1 cellular context compared by ENCODE assay signal in the genomic region with DNA sequence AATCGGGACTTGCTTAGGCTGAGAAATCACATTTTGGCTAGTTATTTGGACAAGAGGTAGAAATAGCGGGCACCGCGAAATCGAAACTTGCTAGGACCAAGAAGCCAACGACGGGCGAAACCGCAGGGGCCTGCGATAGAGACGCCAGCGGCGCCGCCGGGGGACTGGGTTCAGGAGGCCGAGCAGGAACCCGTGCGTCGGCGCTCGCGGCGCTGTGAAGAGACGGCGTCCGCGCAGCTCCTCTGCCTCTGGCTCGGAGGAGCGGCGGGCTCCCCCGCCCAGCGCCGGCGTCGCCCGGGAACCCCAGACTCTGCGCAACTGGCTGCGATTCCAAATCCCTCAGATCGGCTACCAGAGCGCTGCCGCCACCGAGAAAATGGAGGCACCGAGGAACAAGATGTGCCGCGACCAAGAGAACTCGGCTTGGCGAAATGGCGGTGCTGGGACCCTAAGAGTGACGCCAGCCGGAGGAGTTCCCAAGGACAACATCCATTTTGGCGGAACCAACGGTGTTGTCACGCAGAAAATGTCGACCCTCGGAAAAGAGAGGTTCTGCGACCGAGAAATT.
TF ChIP-seq lines count a peak whose summit lies in the region.

No MANE protein-coding gene starts in this region.

TF ChIP-seq in GM12878, 131 proteins besides CTCF, POLR2A, EP300 and RAD21 (continued from another document):
- TF ChIP-seq, protein P1, sequence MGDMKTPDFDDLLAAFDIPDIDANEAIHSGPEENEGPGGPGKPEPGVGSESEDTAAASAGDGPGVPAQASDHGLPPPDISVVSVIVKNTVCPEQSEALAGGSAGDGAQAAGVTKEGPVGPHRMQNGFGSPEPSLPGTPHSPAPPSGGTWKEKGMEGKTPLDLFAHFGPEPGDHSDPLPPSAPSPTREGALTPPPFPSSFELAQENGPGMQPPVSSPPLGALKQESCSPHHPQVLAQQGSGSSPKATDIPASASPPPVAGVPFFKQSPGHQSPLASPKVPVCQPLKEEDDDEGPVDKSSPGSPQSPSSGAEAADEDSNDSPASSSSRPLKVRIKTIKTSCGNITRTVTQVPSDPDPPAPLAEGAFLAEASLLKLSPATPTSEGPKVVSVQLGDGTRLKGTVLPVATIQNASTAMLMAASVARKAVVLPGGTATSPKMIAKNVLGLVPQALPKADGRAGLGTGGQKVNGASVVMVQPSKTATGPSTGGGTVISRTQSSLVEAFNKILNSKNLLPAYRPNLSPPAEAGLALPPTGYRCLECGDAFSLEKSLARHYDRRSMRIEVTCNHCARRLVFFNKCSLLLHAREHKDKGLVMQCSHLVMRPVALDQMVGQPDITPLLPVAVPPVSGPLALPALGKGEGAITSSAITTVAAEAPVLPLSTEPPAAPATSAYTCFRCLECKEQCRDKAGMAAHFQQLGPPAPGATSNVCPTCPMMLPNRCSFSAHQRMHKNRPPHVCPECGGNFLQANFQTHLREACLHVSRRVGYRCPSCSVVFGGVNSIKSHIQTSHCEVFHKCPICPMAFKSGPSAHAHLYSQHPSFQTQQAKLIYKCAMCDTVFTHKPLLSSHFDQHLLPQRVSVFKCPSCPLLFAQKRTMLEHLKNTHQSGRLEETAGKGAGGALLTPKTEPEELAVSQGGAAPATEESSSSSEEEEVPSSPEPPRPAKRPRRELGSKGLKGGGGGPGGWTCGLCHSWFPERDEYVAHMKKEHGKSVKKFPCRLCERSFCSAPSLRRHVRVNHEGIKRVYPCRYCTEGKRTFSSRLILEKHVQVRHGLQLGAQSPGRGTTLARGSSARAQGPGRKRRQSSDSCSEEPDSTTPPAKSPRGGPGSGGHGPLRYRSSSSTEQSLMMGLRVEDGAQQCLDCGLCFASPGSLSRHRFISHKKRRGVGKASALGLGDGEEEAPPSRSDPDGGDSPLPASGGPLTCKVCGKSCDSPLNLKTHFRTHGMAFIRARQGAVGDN (IDR thresholded peaks at IDR 0.05): no peak
- TF ChIP-seq, protein P2, sequence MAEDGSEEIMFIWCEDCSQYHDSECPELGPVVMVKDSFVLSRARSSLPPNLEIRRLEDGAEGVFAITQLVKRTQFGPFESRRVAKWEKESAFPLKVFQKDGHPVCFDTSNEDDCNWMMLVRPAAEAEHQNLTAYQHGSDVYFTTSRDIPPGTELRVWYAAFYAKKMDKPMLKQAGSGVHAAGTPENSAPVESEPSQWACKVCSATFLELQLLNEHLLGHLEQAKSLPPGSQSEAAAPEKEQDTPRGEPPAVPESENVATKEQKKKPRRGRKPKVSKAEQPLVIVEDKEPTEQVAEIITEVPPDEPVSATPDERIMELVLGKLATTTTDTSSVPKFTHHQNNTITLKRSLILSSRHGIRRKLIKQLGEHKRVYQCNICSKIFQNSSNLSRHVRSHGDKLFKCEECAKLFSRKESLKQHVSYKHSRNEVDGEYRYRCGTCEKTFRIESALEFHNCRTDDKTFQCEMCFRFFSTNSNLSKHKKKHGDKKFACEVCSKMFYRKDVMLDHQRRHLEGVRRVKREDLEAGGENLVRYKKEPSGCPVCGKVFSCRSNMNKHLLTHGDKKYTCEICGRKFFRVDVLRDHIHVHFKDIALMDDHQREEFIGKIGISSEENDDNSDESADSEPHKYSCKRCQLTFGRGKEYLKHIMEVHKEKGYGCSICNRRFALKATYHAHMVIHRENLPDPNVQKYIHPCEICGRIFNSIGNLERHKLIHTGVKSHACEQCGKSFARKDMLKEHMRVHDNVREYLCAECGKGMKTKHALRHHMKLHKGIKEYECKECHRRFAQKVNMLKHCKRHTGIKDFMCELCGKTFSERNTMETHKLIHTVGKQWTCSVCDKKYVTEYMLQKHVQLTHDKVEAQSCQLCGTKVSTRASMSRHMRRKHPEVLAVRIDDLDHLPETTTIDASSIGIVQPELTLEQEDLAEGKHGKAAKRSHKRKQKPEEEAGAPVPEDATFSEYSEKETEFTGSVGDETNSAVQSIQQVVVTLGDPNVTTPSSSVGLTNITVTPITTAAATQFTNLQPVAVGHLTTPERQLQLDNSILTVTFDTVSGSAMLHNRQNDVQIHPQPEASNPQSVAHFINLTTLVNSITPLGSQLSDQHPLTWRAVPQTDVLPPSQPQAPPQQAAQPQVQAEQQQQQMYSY (CRISPR knock-in tag; IDR thresholded peaks at IDR 0.05): no peak
- TF ChIP-seq WRNIP1 (IDR thresholded peaks at IDR 0.05; ENCODE audit: borderline replicate concordance, low read depth, low read length) (no peak), TAF1 (IDR thresholded peaks at IDR 0.05; ENCODE audit: borderline replicate concordance, low read depth, low read length) (peak; percentile 70)
- TF ChIP-seq, protein P3, sequence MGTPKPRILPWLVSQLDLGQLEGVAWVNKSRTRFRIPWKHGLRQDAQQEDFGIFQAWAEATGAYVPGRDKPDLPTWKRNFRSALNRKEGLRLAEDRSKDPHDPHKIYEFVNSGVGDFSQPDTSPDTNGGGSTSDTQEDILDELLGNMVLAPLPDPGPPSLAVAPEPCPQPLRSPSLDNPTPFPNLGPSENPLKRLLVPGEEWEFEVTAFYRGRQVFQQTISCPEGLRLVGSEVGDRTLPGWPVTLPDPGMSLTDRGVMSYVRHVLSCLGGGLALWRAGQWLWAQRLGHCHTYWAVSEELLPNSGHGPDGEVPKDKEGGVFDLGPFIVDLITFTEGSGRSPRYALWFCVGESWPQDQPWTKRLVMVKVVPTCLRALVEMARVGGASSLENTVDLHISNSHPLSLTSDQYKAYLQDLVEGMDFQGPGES (IDR thresholded peaks at IDR 0.05): no peak
TF ChIP-seq in GM12878: peak in this region for 16.
